In genomic region chr7:149014309-149014708, GRCh38 we compare ENCODE assay signal across 20 cellular contexts.
"Had no signal": no experiment of that assay in that cellular context is flagged by ENCODE, and none has a peak within 500 bp of the region (broad histone marks: within the 10 kb centered on the region; RNA-seq: fewer than 3 reads in every experiment).

No MANE protein-coding gene starts in this region.

- ATAC-seq: activated CD8-positive, alpha-beta T cell treated with anti-CD3 and anti-CD28 coated beads, Interleukin-2, amount 10 ng/mL, durations not matched to agents 7 days and 5 days; foreskin keratinocyte; left cardiac atrium; natural killer cell treated with Interleukin-12 subunit alpha and Interleukin-12 subunit beta and Interleukin-15 and Interleukin-18, amount 100 ng/mL, for 72 hours; stimulated activated naive B cell treated with anti-CD40 and anti-IgM and Interleukin-4, amounts not matched to agents 10 μg/mL and 1 μg/mL and 100 μg/mL, for 72 hours; WTC11 had no signal

- H2AFZ ChIP-seq: parathyroid adenoma had no signal

- H3K4me1 ChIP-seq: foreskin keratinocyte, parathyroid adenoma, sigmoid colon, thyroid gland had no signal

- H3K27me3 Mint-ChIP-seq: activated naive CD8-positive, alpha-beta T cell; natural killer cell treated with Interleukin-12 subunit alpha and Interleukin-12 subunit beta and Interleukin-15 and Interleukin-18, amount 100 ng/mL, for 72 hours; stimulated activated naive B cell treated with anti-CD40 and anti-IgM and Interleukin-4, amounts not matched to agents 10 μg/mL and 1 μg/mL and 100 μg/mL, for 72 hours had no signal

- H3K4me3 ChIP-seq: cardiac muscle cell, dorsolateral prefrontal cortex, sigmoid colon, thyroid gland had no signal

- H3K9ac ChIP-seq: parathyroid adenoma had no signal

- H3K27me3 ChIP-seq: cardiac muscle cell, dorsolateral prefrontal cortex, foreskin keratinocyte, sigmoid colon, thyroid gland had no signal

- H3K9me3 Mint-ChIP-seq: endodermal cell; natural killer cell treated with Interleukin-12 subunit alpha and Interleukin-12 subunit beta and Interleukin-15 and Interleukin-18, amount 100 ng/mL, for 72 hours; stimulated activated naive B cell treated with anti-CD40 and anti-IgM and Interleukin-4, amounts not matched to agents 10 μg/mL and 1 μg/mL and 100 μg/mL, for 72 hours; WTC11 had no signal

- H3K4me3 Mint-ChIP-seq: activated CD8-positive, alpha-beta T cell treated with anti-CD3 and anti-CD28 coated beads, Interleukin-2, amount 10 ng/mL, durations not matched to agents 7 days and 5 days; activated naive CD8-positive, alpha-beta T cell; endodermal cell; natural killer cell treated with Interleukin-12 subunit alpha and Interleukin-12 subunit beta and Interleukin-15 and Interleukin-18, amount 100 ng/mL, for 72 hours; stimulated activated naive B cell treated with anti-CD40 and anti-IgM and Interleukin-4, amounts not matched to agents 10 μg/mL and 1 μg/mL and 100 μg/mL, for 72 hours; WTC11 had no signal

- H3K27ac ChIP-seq: cardiac muscle cell, dorsolateral prefrontal cortex, foreskin keratinocyte, parathyroid adenoma, sigmoid colon, thyroid gland had no signal

- DNase-seq: activated CD4-positive, alpha-beta T cell treated with anti-CD3 and anti-CD28 coated beads for 4 hours; activated CD8-positive, alpha-beta memory T cell treated with anti-CD3 and anti-CD28 coated beads, Interleukin-2, amount 50 U/mL, for 48 hours; activated CD8-positive, alpha-beta T cell treated with anti-CD3 and anti-CD28 coated beads, Interleukin-2, amount 10 ng/mL, durations not matched to agents 7 days and 5 days; amygdala; endodermal cell; foreskin keratinocyte; hippocampal formation; left cardiac atrium; mesendoderm; sigmoid colon; stimulated activated CD4-positive, alpha-beta T cell treated with anti-CD3 and anti-CD28 coated beads, Interleukin-4, amount 100 ng/mL, for 24 hours; stimulated activated naive B cell treated with anti-CD40 and anti-IgM and Interleukin-4, amounts not matched to agents 10 μg/mL and 1 μg/mL and 100 μg/mL, for 72 hours; SW 1271 had no signal

- H3K4me1 Mint-ChIP-seq: endodermal cell had no signal

- H3K9me3 ChIP-seq: sigmoid colon, thyroid gland had no signal

- H3K27ac Mint-ChIP-seq: activated CD8-positive, alpha-beta T cell treated with anti-CD3 and anti-CD28 coated beads, Interleukin-2, amount 10 ng/mL, durations not matched to agents 7 days and 5 days; stimulated activated naive B cell treated with anti-CD40 and anti-IgM and Interleukin-4, amounts not matched to agents 10 μg/mL and 1 μg/mL and 100 μg/mL, for 72 hours; WTC11 had no signal
